In the genomic region with DNA sequence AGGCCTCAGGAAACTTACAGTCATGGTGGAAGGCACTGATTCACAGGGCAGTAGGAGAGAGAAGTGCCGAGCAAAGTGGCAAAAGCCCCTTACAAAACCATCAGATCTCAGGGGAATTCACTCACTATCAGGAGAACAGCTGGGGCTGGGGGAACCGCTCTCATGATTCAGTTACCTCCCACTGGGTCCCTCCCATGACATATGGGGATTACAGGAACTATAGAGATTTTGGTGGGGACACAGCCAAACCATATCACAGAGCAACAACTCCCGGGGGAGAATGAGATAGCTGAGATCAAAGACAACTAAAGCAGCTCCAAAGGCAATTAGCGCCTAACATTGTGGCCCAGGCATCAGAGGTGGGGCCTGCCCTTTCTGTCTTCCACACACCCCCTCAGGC, we compare ENCODE assay signal across 26 cellular contexts.
DNase-seq lines count a peak whose midpoint lies in the region; ATAC-seq and TF ChIP-seq lines count a peak whose summit lies in the region.
"Had no signal": no experiment of that assay in that cellular context is flagged by ENCODE, and none has a peak within 500 bp of the region (broad histone marks: within the 10 kb centered on the region; RNA-seq: fewer than 3 reads in every experiment).

No MANE protein-coding gene starts in this region.

- peak overlapping the region; percentile 76 for H3K27ac Mint-ChIP-seq in activated T-cell treated with anti-CD3 and anti-CD28 coated beads, Interleukin-2, amount 50 U/mL, for 72 hours
- no peak overlapping the region for H3K27ac Mint-ChIP-seq in activated T-cell treated with anti-CD3 and anti-CD28 coated beads, Interleukin-2, amount 50 U/mL, for 24 hours
- H3K27ac Mint-ChIP-seq in stimulated activated naive B cell treated with anti-CD40 and anti-IgM and Interleukin-4, amounts not matched to agents 10 μg/mL and 1 μg/mL and 100 μg/mL, for 72 hours: no peak overlapping the region
- H3K27ac Mint-ChIP-seq: nephron, type B pancreatic cell had no signal

- intact Hi-C loops in ovary (cut with DNase I): no loop called here

- TF ChIP-seq EP300 in ovary (IDR thresholded peaks at IDR 0.05): no peak

- H3K27me3 ChIP-seq in ovary: no peaks in the 10 kb centered on the region
- H3K27me3 ChIP-seq: brain microvascular endothelial cell, hepatocyte had no signal

- no peak overlapping the region for H3K4me3 ChIP-seq in ovary
- H3K4me3 ChIP-seq: hepatocyte had no signal

- TF ChIP-seq CTCF in RWPE1 (conservative IDR thresholded peaks at IDR 0.05; ENCODE audit: low read depth) (no peak), ovary (IDR thresholded peaks at IDR 0.05) (no peak)

- DNase-seq in activated T-cell treated with anti-CD3 and anti-CD28 coated beads, Interleukin-2, amount 50 U/mL, for 72 hours: no peak
- no peak for DNase-seq in activated T-cell treated with anti-CD3 and anti-CD28 coated beads, Interleukin-2, amount 50 U/mL, for 24 hours
- DNase-seq in NCI-H1694 (lab: John Stamatoyannopoulos, UW): peak; percentile 84
- DNase-seq in SW480 (ENCODE audit: low spot score): peak; percentile 58
- no peak for DNase-seq in stimulated activated naive B cell treated with anti-CD40 and anti-IgM and Interleukin-4, amounts not matched to agents 10 μg/mL and 1 μg/mL and 100 μg/mL, for 72 hours
- DNase-seq in COLO668 (lab: John Stamatoyannopoulos, UW; ENCODE audit: unreplicated experiment): no peak
- no peak for DNase-seq in RWPE1 (ENCODE audit: low spot score)
- DNase-seq in ovary: no peak
- DNase-seq: activated CD4-positive, alpha-beta T cell treated with anti-CD3 and anti-CD28 coated beads for 48 hours; activated CD8-positive, alpha-beta memory T cell treated with anti-CD3 and anti-CD28 coated beads, Interleukin-2, amount 50 U/mL, for 4 hours; activated effector memory CD4-positive, alpha-beta T cell treated with anti-CD3 and anti-CD28 coated beads, Interleukin-2, amount 50 U/mL, for 16 hours; brain microvascular endothelial cell; Caco-2; effector CD8-positive, alpha-beta T cell; foreskin melanocyte; NCI-H1105; NCI-H2107; NCI-H526 treated with DMSO at 0.1 percent for 48 hours; right cardiac atrium; SHP77 treated with DMSO at 0.1 percent for 48 hours; stimulated activated CD4-positive, alpha-beta T cell treated with anti-CD3 and anti-CD28 coated beads, Interleukin-4, amount 100 ng/mL, for 4 hours had no signal

- POLR2A ChIA-PET in RWPE1 (lab: Yijun Ruan, JAX; ENCODE audit: low non-redundant PET): no interaction called here

- TF ChIP-seq POLR2A in ovary (IDR thresholded peaks at IDR 0.05): no peak

- no peaks in the 10 kb centered on the region for H3K36me3 Mint-ChIP-seq in activated T-cell treated with anti-CD3 and anti-CD28 coated beads, Interleukin-2, amount 50 U/mL, for 72 hours (ENCODE audit: insufficient read depth in 2 of 2)
- H3K36me3 Mint-ChIP-seq in activated T-cell treated with anti-CD3 and anti-CD28 coated beads, Interleukin-2, amount 50 U/mL, for 24 hours (ENCODE audit: low read depth): no peaks in the 10 kb centered on the region
- H3K36me3 Mint-ChIP-seq in stimulated activated naive B cell treated with anti-CD40 and anti-IgM and Interleukin-4, amounts not matched to agents 10 μg/mL and 1 μg/mL and 100 μg/mL, for 72 hours: no peaks in the 10 kb centered on the region
- H3K36me3 Mint-ChIP-seq: type B pancreatic cell had no signal

- no peak overlapping the region for H3K4me3 Mint-ChIP-seq in activated T-cell treated with anti-CD3 and anti-CD28 coated beads, Interleukin-2, amount 50 U/mL, for 72 hours
- no peak overlapping the region for H3K4me3 Mint-ChIP-seq in activated T-cell treated with anti-CD3 and anti-CD28 coated beads, Interleukin-2, amount 50 U/mL, for 24 hours
- no peak overlapping the region for H3K4me3 Mint-ChIP-seq in stimulated activated naive B cell treated with anti-CD40 and anti-IgM and Interleukin-4, amounts not matched to agents 10 μg/mL and 1 μg/mL and 100 μg/mL, for 72 hours
- H3K4me3 Mint-ChIP-seq: nephron, type B pancreatic cell had no signal

- 42 to 51% (median 48%) methylated on average over 4 of the region's 4 CpGs for WGBS in ovary, 3 donors

- no peaks in the 10 kb centered on the region for H3K9me3 ChIP-seq in ovary
- H3K9me3 ChIP-seq: Caco-2 had no signal

- no peak overlapping the region for H3K27ac ChIP-seq in RWPE1
- H3K27ac ChIP-seq in ovary: no peak overlapping the region
- H3K27ac ChIP-seq: brain microvascular endothelial cell, hepatocyte, parathyroid adenoma had no signal

- ATAC-seq in activated T-cell treated with anti-CD3 and anti-CD28 coated beads, Interleukin-2, amount 50 U/mL, for 72 hours (replicated peaks in 1 of 2): no peak
- ATAC-seq in stimulated activated naive B cell treated with anti-CD40 and anti-IgM and Interleukin-4, amounts not matched to agents 10 μg/mL and 1 μg/mL and 100 μg/mL, for 72 hours (replicated peaks): peak; percentile 56 to 72
- ATAC-seq: HCT116, right cardiac atrium had no signal

- H3K36me3 ChIP-seq in ovary: no peaks in the 10 kb centered on the region
- H3K36me3 ChIP-seq: brain microvascular endothelial cell had no signal

- H3K27me3 Mint-ChIP-seq in activated T-cell treated with anti-CD3 and anti-CD28 coated beads, Interleukin-2, amount 50 U/mL, for 72 hours (ENCODE audit: low read depth): peaks cover 5% of the 10 kb centered on the region
- H3K27me3 Mint-ChIP-seq in activated T-cell treated with anti-CD3 and anti-CD28 coated beads, Interleukin-2, amount 50 U/mL, for 24 hours: no peaks in the 10 kb centered on the region
- H3K27me3 Mint-ChIP-seq in stimulated activated naive B cell treated with anti-CD40 and anti-IgM and Interleukin-4, amounts not matched to agents 10 μg/mL and 1 μg/mL and 100 μg/mL, for 72 hours: peaks cover under 1 to 1% of the 10 kb centered on the region in 2 donors
- H3K27me3 Mint-ChIP-seq: type B pancreatic cell had no signal

- no peaks in the 10 kb centered on the region for H3K4me1 ChIP-seq in ovary (ENCODE audit: insufficient read depth)
- H3K4me1 ChIP-seq: Caco-2, parathyroid adenoma had no signal

- H3K4me1 Mint-ChIP-seq in activated T-cell treated with anti-CD3 and anti-CD28 coated beads, Interleukin-2, amount 50 U/mL, for 72 hours (ENCODE audit: low read depth): peaks cover 4% of the 10 kb centered on the region
- H3K4me1 Mint-ChIP-seq in activated T-cell treated with anti-CD3 and anti-CD28 coated beads, Interleukin-2, amount 50 U/mL, for 24 hours (ENCODE audit: low read depth): no peaks in the 10 kb centered on the region
- peaks cover 2 to 5% of the 10 kb centered on the region in 2 donors for H3K4me1 Mint-ChIP-seq in stimulated activated naive B cell treated with anti-CD40 and anti-IgM and Interleukin-4, amounts not matched to agents 10 μg/mL and 1 μg/mL and 100 μg/mL, for 72 hours
- H3K4me1 Mint-ChIP-seq: nephron had no signal

- CTCF ChIA-PET in RWPE1 (lab: Yijun Ruan, JAX): no interaction called here

- no peaks in the 10 kb centered on the region for H3K9me3 Mint-ChIP-seq in activated T-cell treated with anti-CD3 and anti-CD28 coated beads, Interleukin-2, amount 50 U/mL, for 72 hours
- H3K9me3 Mint-ChIP-seq in activated T-cell treated with anti-CD3 and anti-CD28 coated beads, Interleukin-2, amount 50 U/mL, for 24 hours: no peaks in the 10 kb centered on the region
- peaks cover 0 to 5% of the 10 kb centered on the region in 2 donors for H3K9me3 Mint-ChIP-seq in stimulated activated naive B cell treated with anti-CD40 and anti-IgM and Interleukin-4, amounts not matched to agents 10 μg/mL and 1 μg/mL and 100 μg/mL, for 72 hours
- H3K9me3 Mint-ChIP-seq: type B pancreatic cell had no signal

Comparison
In these comparisons a context has a peak if more than half of its experiments do, and no peak if none do; other contexts are left out.
1. ATAC-seq: peak in stimulated activated naive B cell treated with anti-CD40 and anti-IgM and Interleukin-4, amounts not matched to agents 10 μg/mL and 1 μg/mL and 100 μg/mL, for 72 hours (2 of 2); none in activated T-cell treated with anti-CD3 and anti-CD28 coated beads, Interleukin-2, amount 50 U/mL, for 72 hours (0 of 2).
2. DNase-seq: peak in NCI-H1694 (single experiment) and SW480 (single experiment); none in activated T-cell treated with anti-CD3 and anti-CD28 coated beads, Interleukin-2, amount 50 U/mL, for 72 hours (0 of 2), activated T-cell treated with anti-CD3 and anti-CD28 coated beads, Interleukin-2, amount 50 U/mL, for 24 hours (single experiment), stimulated activated naive B cell treated with anti-CD40 and anti-IgM and Interleukin-4, amounts not matched to agents 10 μg/mL and 1 μg/mL and 100 μg/mL, for 72 hours (single experiment), COLO668 (single experiment), RWPE1 (single experiment) and ovary (0 of 5).